In genomic region chr2:80469428-80469827, GRCh38 we compare ENCODE assay signal across 25 cellular contexts.
A peak's percentile ranks its signal among the peaks of the same experiment; 100 is the strongest.
DNase-seq lines count a peak whose midpoint lies in the region; ATAC-seq, FAIRE-seq and TF ChIP-seq lines count a peak whose summit lies in the region.
"Had no signal": no experiment of that assay in that cellular context is flagged by ENCODE, and none has a peak within 500 bp of the region (broad histone marks: within the 10 kb centered on the region; RNA-seq: fewer than 3 reads in every experiment).

No MANE protein-coding gene starts in this region.

- peak; percentile 34 for ATAC-seq in GM18868 (IDR thresholded peaks at IDR 0.05; ENCODE audit: unreplicated experiment)
- ATAC-seq in HG03520 (IDR thresholded peaks at IDR 0.05; ENCODE audit: unreplicated experiment) = no peak
- ATAC-seq: A549, GM23338, HCT116 had no signal

- FAIRE-seq in GM12891 (lab: Jason Lieb, UNC) = peak; percentile 23
- FAIRE-seq: A549, D721Med, G401.6, GM18507 had no signal

- intact Hi-C loops in esophagus muscularis mucosa (cut with DNase I) = no loop called here

- WGBS in esophagus muscularis mucosa = 80% methylated on average over 1 of the region's 1 CpG

- H3K9ac ChIP-seq in OCI-LY3 (ENCODE audit: low read length) = no peak overlapping the region
- H3K9ac ChIP-seq: BLaER1 treated with 17β-estradiol and CSF1 and Interleukin-3, amounts not matched to agents 10 nM and 100 nM had no signal

- no peaks in the 10 kb centered on the region for H3K79me2 ChIP-seq in OCI-LY3 (ENCODE audit: low read length)

- TF ChIP-seq CTCF in OCI-LY3 (IDR thresholded peaks at IDR 0.05; ENCODE audit: low read depth, low read length) = no peak
- TF ChIP-seq CTCF in esophagus muscularis mucosa (IDR thresholded peaks at IDR 0.05) = no peak

- no peak for DNase-seq in GM12891 (ENCODE audit: insufficient read length, low spot score)
- peak; percentile 51 to 54 for DNase-seq in NOMO-1 (lab: John Stamatoyannopoulos, UW; ENCODE audit: unreplicated experiment in 2 of 2)
- no peak for DNase-seq in DMS153 (lab: John Stamatoyannopoulos, UW)
- DNase-seq in islet precursor cell = no peak
- no peak for DNase-seq in esophagus muscularis mucosa (ENCODE audit: extremely low spot score)
- DNase-seq: 8988T; ACHN; AML-193; BE2C; CD4-positive, alpha-beta T cell; CD8-positive, alpha-beta memory T cell; DMS 273 treated with DMSO at 0.1 percent for 48 hours; DMS53; DND-41; H9 had no signal

- H3K9me3 ChIP-seq in OCI-LY3 (ENCODE audit: insufficient read depth, low read length) (no peaks in the 10 kb centered on the region), esophagus muscularis mucosa (peaks cover 0 to 2% (median 0%) of the 10 kb centered on the region in 4 donors)
- H3K9me3 ChIP-seq: BE2C; BLaER1 treated with 17β-estradiol and CSF1 and Interleukin-3, amounts not matched to agents 10 nM and 100 nM had no signal

- H3K4me1 ChIP-seq in OCI-LY3 (ENCODE audit: low read length) (peaks cover 15% of the 10 kb centered on the region), esophagus muscularis mucosa (peaks cover 0 to 5% (median 0%) of the 10 kb centered on the region in 4 donors)
- H3K4me1 ChIP-seq: A549, BE2C had no signal

- no peak overlapping the region for H3K4me3 ChIP-seq in OCI-LY3 (ENCODE audit: low read length)
- H3K4me3 ChIP-seq in esophagus muscularis mucosa = no peak overlapping the region
- H3K4me3 ChIP-seq: A549; BLaER1 treated with 17β-estradiol and CSF1 and Interleukin-3, amounts not matched to agents 10 nM and 100 nM; GM23338 had no signal

- H4K20me1 ChIP-seq in OCI-LY3 (ENCODE audit: insufficient read depth, low read length) = no peaks in the 10 kb centered on the region
- H4K20me1 ChIP-seq: BLaER1 treated with 17β-estradiol and CSF1 and Interleukin-3, amounts not matched to agents 10 nM and 100 nM had no signal

- H3K4me2 ChIP-seq in OCI-LY3 (ENCODE audit: low read length) = peak overlapping the region; percentile 23
- H3K4me2 ChIP-seq: A549; BLaER1 treated with 17β-estradiol and CSF1 and Interleukin-3, amounts not matched to agents 10 nM and 100 nM; GM23338 had no signal

- no peak for TF ChIP-seq EP300 in esophagus muscularis mucosa (IDR thresholded peaks at IDR 0.05)

- H3K27ac ChIP-seq in OCI-LY3 (ENCODE audit: low read length) = no peak overlapping the region
- H3K27ac ChIP-seq in esophagus muscularis mucosa (replicated peaks in 1 of 4) = no peak overlapping the region
- H3K27ac ChIP-seq: A549; BLaER1 treated with 17β-estradiol and CSF1 and Interleukin-3, amounts not matched to agents 10 nM and 100 nM had no signal

- no peaks in the 10 kb centered on the region for H3K36me3 ChIP-seq in OCI-LY3 (replicated peaks; ENCODE audit: low read depth, low read length)
- H3K36me3 ChIP-seq in esophagus muscularis mucosa = no peaks in the 10 kb centered on the region
- H3K36me3 ChIP-seq: BE2C; BLaER1 treated with 17β-estradiol and CSF1 and Interleukin-3, amounts not matched to agents 10 nM and 100 nM had no signal

- TF ChIP-seq POLR2A in GM12891 (IDR thresholded peaks at IDR 0.05; ENCODE audit: low read depth, low read length) (no peak), esophagus muscularis mucosa (IDR thresholded peaks at IDR 0.05; ENCODE audit: low read depth) (no peak)

- H3K27me3 ChIP-seq in OCI-LY3 (ENCODE audit: low read depth, low read length) = no peaks in the 10 kb centered on the region
- H3K27me3 ChIP-seq in esophagus muscularis mucosa = no peaks in the 10 kb centered on the region
- H3K27me3 ChIP-seq: BE2C; BLaER1 treated with 17β-estradiol and CSF1 and Interleukin-3, amounts not matched to agents 10 nM and 100 nM had no signal

- peak overlapping the region; percentile 72 for H2AFZ ChIP-seq in OCI-LY3 (ENCODE audit: low read depth, low read length)
- H2AFZ ChIP-seq: GM23338 had no signal

TF ChIP-seq in GM12891, 5 proteins besides CTCF, POLR2A, EP300 and RAD21:
- TF ChIP-seq PAX5 (IDR thresholded peaks at IDR 0.05; ENCODE audit: insufficient read depth, low read length, severe bottlenecking) = no peak
- 0 out of 2 replicates have a peak, but pooled peaks have one; percentile 3 for TF ChIP-seq SPI1 (IDR thresholded peaks at IDR 0.05; ENCODE audit: low read depth, low read length)

Comparison
In these comparisons a context has a peak if more than half of its experiments do, and no peak if none do; other contexts are left out.
1. DNase-seq: peak in NOMO-1 (2 of 2); none in GM12891 (single experiment), DMS153 (single experiment), islet precursor cell (single experiment) and esophagus muscularis mucosa (single experiment).